ENCODE assay signal across 8 cellular contexts in the genomic region with DNA sequence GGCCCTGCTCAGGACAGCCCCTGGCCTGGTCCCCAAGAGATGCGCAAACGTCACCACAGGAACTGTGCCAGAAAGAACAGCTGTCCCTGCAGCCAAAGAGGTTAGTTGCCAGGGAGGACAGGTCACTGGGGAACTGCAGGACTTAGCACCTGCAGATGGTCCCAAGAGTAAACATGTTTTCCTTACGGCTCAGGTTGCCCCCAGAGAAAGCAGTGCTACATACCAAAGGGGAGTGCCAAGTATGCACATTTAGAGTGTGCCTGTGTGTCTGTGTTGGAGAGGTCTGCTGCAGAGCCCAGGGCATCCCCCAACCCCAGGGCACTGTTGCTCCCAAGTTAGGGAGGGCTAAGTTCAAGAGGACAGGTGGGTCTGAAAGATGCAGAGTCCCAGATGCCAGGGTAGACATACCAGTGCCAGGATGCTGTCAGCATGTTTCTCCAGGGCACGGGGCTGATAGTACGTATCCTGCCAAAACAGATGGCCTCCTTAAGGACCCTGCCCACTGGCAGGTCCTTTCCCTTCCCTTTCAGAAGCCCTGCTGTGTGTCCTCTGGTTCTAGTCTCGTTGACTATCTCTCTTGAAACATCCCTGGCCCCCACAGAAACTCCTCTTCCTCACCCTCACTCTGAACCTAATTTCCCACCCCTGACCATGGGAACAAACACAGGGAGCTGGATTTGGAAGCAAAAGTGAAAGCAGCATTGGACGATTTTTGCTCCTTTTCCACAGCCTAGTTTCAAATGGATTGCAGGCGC. TPM values are rescaled to one million over a fixed set of nuclear protein-coding genes. Genes with fewer than 3 reads are reported as not detected.
DNase-seq lines count a peak whose midpoint lies in the region; ATAC-seq and TF ChIP-seq lines count a peak whose summit lies in the region.

No MANE protein-coding gene starts in this region.

- intact Hi-C loops in prostate gland (cut with DNase I), result loop anchor here (2.0 kb wide), 1 partner anchor 27 kb away; the partner anchor contains the start of gene DDAH2

- H3K4me1 ChIP-seq in HAP-1 (peaks cover 13% of the 10 kb centered on the region), gastroesophageal sphincter (peaks cover 6 to 37% (median 19%) of the 10 kb centered on the region in 3 donors), prostate gland (replicated peaks) (peaks cover 3% of the 10 kb centered on the region)

- H3K27ac Mint-ChIP-seq in T-helper 17 cell, result peak overlapping the region; percentile 100

- H3K27me3 ChIP-seq in HAP-1 (ENCODE audit: low read depth) (no peaks in the 10 kb centered on the region), gastroesophageal sphincter (no peaks in the 10 kb centered on the region), prostate gland (replicated peaks; ENCODE audit: insufficient read depth) (no peaks in the 10 kb centered on the region)

- WGBS in gastroesophageal sphincter (ENCODE audit: low coverage in 1 of 2), 2 donors, result 5 to 11% methylated on average over 4 to 5 of the region's 8 CpGs
- 21% methylated on average over 8 of the region's 8 CpGs for WGBS in prostate gland

- TF ChIP-seq EP300 in gastroesophageal sphincter (IDR thresholded peaks at IDR 0.05), result no peak

- ATAC-seq in T-helper 17 cell, result no peak
- ATAC-seq in gastroesophageal sphincter, result no peak
- no peak for ATAC-seq in GM18909 (IDR thresholded peaks at IDR 0.05; ENCODE audit: poor library complexity, unreplicated experiment)

- no peaks in the 10 kb centered on the region for H3K27me3 Mint-ChIP-seq in T-helper 17 cell

- DNase-seq in HAP-1 (ENCODE audit: low spot score in 2 of 2) (no peak), T-helper 17 cell (no peak), prostate gland (ENCODE audit: low spot score) (no peak), H4 (ENCODE audit: low spot score) (no peak)
- no peak for DNase-seq in stimulated activated CD4-positive, alpha-beta T cell treated with anti-CD3 and anti-CD28 coated beads, Interleukin-4, amount 100 ng/mL, for 1 hour

- H3K4me1 Mint-ChIP-seq in T-helper 17 cell, result peaks cover 34% of the 10 kb centered on the region

- peaks cover 15% of the 10 kb centered on the region for H3K36me3 Mint-ChIP-seq in T-helper 17 cell (ENCODE audit: low read depth)

- TF ChIP-seq POLR2A in gastroesophageal sphincter (IDR thresholded peaks at IDR 0.05) (no peak), prostate gland (IDR thresholded peaks at IDR 0.05) (no peak)

- in situ Hi-C loops in HAP-1 (cut with MboI; ENCODE audit: low sequenced_read_pairs), result no loop called here

- H3K9me3 ChIP-seq in HAP-1 (no peaks in the 10 kb centered on the region), T-helper 17 cell (ENCODE audit: control insufficient read depth, low read length, poor library complexity, severe bottlenecking) (no peaks in the 10 kb centered on the region), gastroesophageal sphincter (no peaks in the 10 kb centered on the region), prostate gland (no peaks in the 10 kb centered on the region)

- peak overlapping the region; percentile 72; the same call in 1 of the 2 replicates for H3K27ac ChIP-seq in 22Rv1
- peak overlapping the region; percentile 87 to 97 (median 94) for H3K27ac ChIP-seq in gastroesophageal sphincter
- H3K27ac ChIP-seq in prostate gland, result peak overlapping the region; percentile 97 to 98

- peak overlapping the region; percentile 100 for H3K4me3 Mint-ChIP-seq in T-helper 17 cell

- H3K36me3 ChIP-seq in HAP-1 (replicated peaks), result peaks cover 10% of the 10 kb centered on the region
- H3K36me3 ChIP-seq in gastroesophageal sphincter, result peaks cover 0 to 36% of the 10 kb centered on the region in 2 donors
- no peaks in the 10 kb centered on the region for H3K36me3 ChIP-seq in prostate gland

- TF ChIP-seq CTCF in 22Rv1 (IDR thresholded peaks at IDR 0.05), result no peak
- TF ChIP-seq CTCF in gastroesophageal sphincter (IDR thresholded peaks at IDR 0.05), result no peak
- TF ChIP-seq CTCF in prostate gland (IDR thresholded peaks at IDR 0.05), result no peak

- peak overlapping the region; percentile 90 for H3K4me3 ChIP-seq in HAP-1
- peak overlapping the region; percentile 58 to 98 for H3K4me3 ChIP-seq in gastroesophageal sphincter
- H3K4me3 ChIP-seq in prostate gland, result peak overlapping the region; percentile 70 to 72

RNA-seq across cellular contexts. Expression of gene ABHD16A, which starts 1.3 kb away (rescaled TPM):
- 10 to 100 TPM; 57.8 to 75.1 TPM for total RNA-seq in T-helper 17 cell
- total RNA-seq in gastroesophageal sphincter, result 10 to 100 TPM; 37.4 to 49.8 (median 47.2) TPM
- total RNA-seq in prostate gland, result 10 to 100 TPM; 78.1 to 83.6 TPM
- 28.0 and 34.6 TPM in 2 replicates for total RNA-seq in H4 (2014; rRNA removed; shearing (Covaris generic))

RNA-seq across cellular contexts. Expression of gene LY6G6F, which starts 4.8 kb away (rescaled TPM):
- 10 to 100 TPM in 1 of 2 donors, 1 to 10 TPM in 1; 1.6 to 29.1 TPM for total RNA-seq in T-helper 17 cell
- not detected for total RNA-seq in gastroesophageal sphincter
- total RNA-seq in prostate gland, result 1 to 10 TPM in 1 of 2 donors, not detected in 1; 3.7 TPM
- total RNA-seq in H4 (2014; rRNA removed; shearing (Covaris generic)), result not detected in 2 replicates

RNA-seq across cellular contexts. Expression of gene LY6G6D, which starts 13.3 kb away (rescaled TPM):
- total RNA-seq in T-helper 17 cell (not detected), gastroesophageal sphincter (not detected), prostate gland (not detected)
- not detected in 2 replicates for total RNA-seq in H4 (2014; rRNA removed; shearing (Covaris generic))

RNA-seq across cellular contexts. Expression of gene LY6G6C, which starts 19.7 kb away (rescaled TPM):
- total RNA-seq in T-helper 17 cell, result not detected
- not detected for total RNA-seq in gastroesophageal sphincter
- not detected for total RNA-seq in prostate gland
- not detected in 2 replicates for total RNA-seq in H4 (2014; rRNA removed; shearing (Covaris generic))

RNA-seq across cellular contexts. Expression of gene LY6G5C, which starts 21.0 kb away (rescaled TPM):
- 1 to 10 TPM; 3.8 to 4.6 TPM for total RNA-seq in T-helper 17 cell
- 1 to 10 TPM in 1 of 4 donors, under 1 TPM in 1, not detected in 2; 0.94 to 1.9 TPM for total RNA-seq in gastroesophageal sphincter
- total RNA-seq in prostate gland, result 1 to 10 TPM; 1.6 to 2.6 TPM
- 0.97 TPM in 1 of 2 replicates, not detected in the other for total RNA-seq in H4 (2014; rRNA removed; shearing (Covaris generic))
